ENCODE assay signal across 8 cellular contexts in genomic region chr11:95154514-95154913, GRCh38.
A peak's percentile ranks its signal among the peaks of the same experiment; 100 is the strongest.
DNase-seq lines count a peak whose midpoint lies in the region; ATAC-seq and TF ChIP-seq lines count a peak whose summit lies in the region.

No MANE protein-coding gene starts in this region.

- no peak for TF ChIP-seq EP300 in SK-N-SH (IDR thresholded peaks at IDR 0.05; ENCODE audit: borderline replicate concordance in 1 of 2, low read depth in 1 of 2, low read length in 1 of 2)

- H3K4me3 ChIP-seq in LNCaP clone FGC (ENCODE audit: low read depth, low read length) (no peak overlapping the region), SK-N-SH (ENCODE audit: low read depth in 2 of 2, low read length in 1 of 2) (peak overlapping the region in 1 of 2 experiments; percentile 26; a peak in 1 of 4 replicates)

- H3K27ac Mint-ChIP-seq in activated T-helper 17 cell treated with anti-CD3 and anti-CD28 coated beads, Interleukin-2, amount 50 U/mL, for 72 hours, result no peak overlapping the region

- H3K36me3 ChIP-seq in SK-N-SH (replicated peaks in 1 of 2; ENCODE audit: control insufficient read depth in 1 of 2, insufficient read depth in 2 of 2, low read length in 1 of 2), result no peaks in the 10 kb centered on the region

- H4K20me1 ChIP-seq in SK-N-SH (ENCODE audit: insufficient read depth), result no peaks in the 10 kb centered on the region

- no peak for ATAC-seq in GM21526 (IDR thresholded peaks at IDR 0.05; ENCODE audit: low FRiP score, unreplicated experiment)
- ATAC-seq in activated T-helper 17 cell treated with anti-CD3 and anti-CD28 coated beads, Interleukin-2, amount 50 U/mL, for 72 hours (replicated peaks), result no peak

- POLR2A ChIA-PET in GM10248 (lab: Yijun Ruan, JAX), result interaction anchor here (1.5 kb wide), 1 partner anchor 77 kb away, joined by 4 read pairs; the partner anchor contains the start of gene SESN3
- POLR2A ChIA-PET in SK-N-SH (lab: Yijun Ruan, JAX), result no interaction called here

- H3K27me3 Mint-ChIP-seq in activated T-helper 17 cell treated with anti-CD3 and anti-CD28 coated beads, Interleukin-2, amount 50 U/mL, for 72 hours, result no peaks in the 10 kb centered on the region

- no peaks in the 10 kb centered on the region for H3K9me3 Mint-ChIP-seq in activated T-helper 17 cell treated with anti-CD3 and anti-CD28 coated beads, Interleukin-2, amount 50 U/mL, for 72 hours

- no peaks in the 10 kb centered on the region for H3K9me2 ChIP-seq in SK-N-SH

- no peaks in the 10 kb centered on the region for H3K9me3 ChIP-seq in SK-N-SH

- H3K4me1 Mint-ChIP-seq in activated T-helper 17 cell treated with anti-CD3 and anti-CD28 coated beads, Interleukin-2, amount 50 U/mL, for 72 hours, result peaks cover 32% of the 10 kb centered on the region

- DNase-seq in GM10248 (ENCODE audit: extremely low spot score), result peak; percentile 66
- peak; percentile 50 for DNase-seq in LNCaP clone FGC (ENCODE audit: low read depth)
- peak; percentile 68 for DNase-seq in SK-N-SH
- DNase-seq in amniotic stem cell (lab: John Stamatoyannopoulos, UW), result peak; percentile 47
- DNase-seq in left kidney (ENCODE audit: low read depth, low spot score), result peak; percentile 88
- peak; percentile 27 for DNase-seq in stimulated activated CD8-positive, alpha-beta memory T cell treated with anti-CD3 and anti-CD28 coated beads, Interleukin-15, amount 100 ng/mL, for 1 hour (ENCODE audit: low read depth)

- no peaks in the 10 kb centered on the region for H3K79me2 ChIP-seq in SK-N-SH (ENCODE audit: insufficient read depth)

- no peak overlapping the region for H3K4me3 Mint-ChIP-seq in activated T-helper 17 cell treated with anti-CD3 and anti-CD28 coated beads, Interleukin-2, amount 50 U/mL, for 72 hours

- no peaks in the 10 kb centered on the region for H3K27me3 ChIP-seq in SK-N-SH (ENCODE audit: insufficient read depth)

- peaks cover 4% of the 10 kb centered on the region for H3F3A ChIP-seq in SK-N-SH (replicated peaks; ENCODE audit: insufficient read depth)

- no peak overlapping the region for H2AFZ ChIP-seq in SK-N-SH (ENCODE audit: low read depth)

- CTCF ChIA-PET in GM10248 (lab: Yijun Ruan, JAX), result interaction anchor here (0.6 to 16.5 kb wide), 33 partner anchors 9 to 1240 kb away, joined by 3 to 391 read pairs (median 4); partner anchors contain the start of genes FAM76B, SESN3 and SRSF8
- CTCF ChIA-PET in SK-N-SH (lab: Yijun Ruan, JAX), result interaction anchor here (0.7 to 9.4 kb wide), 37 partner anchors 11 to 675 kb away, joined by 3 to 159 read pairs (median 4); partner anchors contain the start of genes CEP57 and FAM76B

- peak; percentile 75 for TF ChIP-seq CTCF in GM10248 (IDR thresholded peaks at IDR 0.05; ENCODE audit: control extremely low read depth, extremely low read depth, low read depth, missing control alignments)
- TF ChIP-seq CTCF in LNCaP clone FGC (IDR thresholded peaks at IDR 0.05; ENCODE audit: control insufficient read depth, extremely low read depth, insufficient read depth), result peak; percentile 86
- TF ChIP-seq CTCF in SK-N-SH (IDR thresholded peaks at IDR 0.05), result peak; percentile 63

- TF ChIP-seq RAD21 in SK-N-SH (IDR thresholded peaks at IDR 0.05; ENCODE audit: low read length), result peak; percentile 91

- H3K4me2 ChIP-seq in SK-N-SH, result no peak overlapping the region

- peaks cover 3 to 8% of the 10 kb centered on the region in 2 experiments; a peak in 3 of 4 replicates for H3K4me1 ChIP-seq in SK-N-SH (ENCODE audit: control insufficient read depth in 1 of 2, insufficient read depth in 2 of 2, low read depth in 1 of 2, low read length in 1 of 2)

- H3K9ac ChIP-seq in SK-N-SH, result no peak overlapping the region

- no peak overlapping the region for H3K27ac ChIP-seq in SK-N-SH (ENCODE audit: low read depth in 2 of 2, low read length in 1 of 2)

- no peaks in the 10 kb centered on the region for H3K36me3 Mint-ChIP-seq in activated T-helper 17 cell treated with anti-CD3 and anti-CD28 coated beads, Interleukin-2, amount 50 U/mL, for 72 hours (ENCODE audit: low read depth)

TF ChIP-seq in SK-N-SH, 30 proteins besides CTCF, POLR2A, EP300 and RAD21:
- no peak for TF ChIP-seq TCF12 (IDR thresholded peaks at IDR 0.05)
- no peak for TF ChIP-seq TAF1 (IDR thresholded peaks at IDR 0.05; ENCODE audit: borderline replicate concordance, low read depth, low read length)
- no peak for TF ChIP-seq RCOR1 (IDR thresholded peaks at IDR 0.05; ENCODE audit: low read length)
- no peak for TF ChIP-seq MEF2A (IDR thresholded peaks at IDR 0.05; ENCODE audit: borderline replicate concordance, low read depth)
- TF ChIP-seq POLR2AphosphoS5 (IDR thresholded peaks at IDR 0.05; ENCODE audit: low read depth, low read length), result no peak
- peak; percentile 88 for TF ChIP-seq SMC3 (IDR thresholded peaks at IDR 0.05; ENCODE audit: low read depth, low read length)
- TF ChIP-seq USF2 (IDR thresholded peaks at IDR 0.05; ENCODE audit: borderline replicate concordance, low read depth, low read length), result no peak
- no peak for TF ChIP-seq IRF3 (IDR thresholded peaks at IDR 0.05; ENCODE audit: low read depth, low read length)
- no peak for TF ChIP-seq MXI1 (IDR thresholded peaks at IDR 0.05; ENCODE audit: low read depth, low read length)
TF ChIP-seq in SK-N-SH: peak in this region for 1.

Comparison
In these comparisons a context has a peak if more than half of its experiments do, and no peak if none do; other contexts are left out.
1. DNase-seq: peak in every context shown above with its lines; median percentile 88 in left kidney; 68 in SK-N-SH; 66 in GM10248; 50 in LNCaP clone FGC; 47 in amniotic stem cell; 27 in stimulated activated CD8-positive, alpha-beta memory T cell treated with anti-CD3 and anti-CD28 coated beads, Interleukin-15, amount 100 ng/mL, for 1 hour.